In genomic region chr6:109455502-109456282, GRCh38 we compare ENCODE assay signal across 8 cellular contexts. TPM values are rescaled to one million over a fixed set of nuclear protein-coding genes. Genes with fewer than 3 reads are reported as not detected.
A peak's percentile ranks its signal among the peaks of the same experiment; 100 is the strongest.
DNase-seq lines count a peak whose midpoint lies in the region; ATAC-seq and TF ChIP-seq lines count a peak whose summit lies in the region.

MICAL1 (minus strand) TSS chr6:109455772; CDS start chr6:109454196, 1,576 bp downstream.

- no peaks in the 10 kb centered on the region for H3K27me3 Mint-ChIP-seq in activated naive CD8-positive, alpha-beta T cell treated with anti-CD3 and anti-CD28 coated beads, Interleukin-2, amount 10 ng/mL, durations not matched to agents 7 days and 5 days

- H3K9ac ChIP-seq in ES-I3 (ENCODE audit: low read depth, low read length) (peak within 1 kb of the TSS; percentile 79), SK-N-SH (peak within 1 kb of the TSS; percentile 92)

- TF ChIP-seq RAD21 in Ishikawa (IDR thresholded peaks at IDR 0.05; ENCODE audit: low read depth) (no peak), SK-N-SH (IDR thresholded peaks at IDR 0.05; ENCODE audit: low read length) (no peak)

- peak within 1 kb of the TSS; percentile 51 to 90 for H3K27ac ChIP-seq in SK-N-SH (ENCODE audit: low read depth in 2 of 2, low read length in 1 of 2)
- peak within 1 kb of the TSS; percentile 14 to 62 for H3K27ac ChIP-seq in aorta (ENCODE audit: low read depth in 1 of 2, low read length in 2 of 2)

- H3K27ac Mint-ChIP-seq in activated naive CD8-positive, alpha-beta T cell treated with anti-CD3 and anti-CD28 coated beads, Interleukin-2, amount 10 ng/mL, durations not matched to agents 7 days and 5 days: peak within 1 kb of the TSS; percentile 97

- ATAC-seq in GM21576 (IDR thresholded peaks at IDR 0.05; ENCODE audit: unreplicated experiment): peak; percentile 53
- ATAC-seq in activated naive CD8-positive, alpha-beta T cell treated with anti-CD3 and anti-CD28 coated beads, Interleukin-2, amount 10 ng/mL, durations not matched to agents 7 days and 5 days (ENCODE audit: low read depth): peak; percentile 67
- ATAC-seq in aorta (ENCODE audit: low FRiP score): peak; percentile 65

- POLR2A ChIA-PET in SK-N-SH (lab: Yijun Ruan, JAX): interaction anchor here (0.6 to 4.6 kb wide), 7 partner anchors 9 to 879 kb away, joined by 3 to 43 read pairs (median 3); partner anchors contain the start of genes CD164, PPIL6, SMPD2 and ZBTB24
- POLR2A ChIA-PET in activated naive CD8-positive, alpha-beta T cell treated with anti-CD3 and anti-CD28 coated beads, Interleukin-2, amount 10 ng/mL, durations not matched to agents 7 days and 5 days (lab: Charles Lee): interaction anchor here (0.5 to 7.7 kb wide), 10 partner anchors 9 to 1624 kb away, joined by 3 to 92 read pairs (median 4); partner anchors contain the start of genes CD164, PPIL6, SMPD2 and ZBTB24

- CTCF ChIA-PET in SK-N-SH (lab: Yijun Ruan, JAX): interaction anchor here (0.9 to 5.9 kb wide), 7 partner anchors 11 to 267 kb away, joined by 3 to 47 read pairs (median 5); partner anchors contain the start of genes CD164, PPIL6, SMPD2 and ZBTB24

- H2AFZ ChIP-seq in SK-N-SH (ENCODE audit: low read depth): peak within 1 kb of the TSS; percentile 75

- H3K4me3 ChIP-seq in SK-N-SH (ENCODE audit: low read depth in 2 of 2, low read length in 1 of 2) (peak within 1 kb of the TSS; percentile 80 to 97), aorta (ENCODE audit: low read length in 2 of 2) (peak within 1 kb of the TSS; percentile 62 to 78)

- H3K27me3 ChIP-seq in SK-N-SH (ENCODE audit: insufficient read depth): no peaks in the 10 kb centered on the region
- H3K27me3 ChIP-seq in aorta (ENCODE audit: control insufficient read depth in 1 of 2, insufficient read depth in 2 of 2, low read length in 1 of 2): no peaks in the 10 kb centered on the region

- no peaks in the 10 kb centered on the region for H3K9me2 ChIP-seq in SK-N-SH

- peaks cover 12% of the 10 kb centered on the region for H3F3A ChIP-seq in SK-N-SH (replicated peaks; ENCODE audit: insufficient read depth)

- TF ChIP-seq EP300 in Ishikawa (IDR thresholded peaks at IDR 0.05; ENCODE audit: borderline replicate concordance) (no peak), SK-N-SH (IDR thresholded peaks at IDR 0.05; ENCODE audit: borderline replicate concordance in 1 of 2, low read depth in 1 of 2, low read length in 1 of 2) (no peak)

- peak; percentile 94 for DNase-seq in SK-N-SH
- DNase-seq in activated naive CD8-positive, alpha-beta T cell treated with anti-CD3 and anti-CD28 coated beads, Interleukin-2, amount 10 ng/mL, durations not matched to agents 7 days and 5 days: peak; percentile 87
- DNase-seq in cardiac septum (ENCODE audit: low spot score): peak; percentile 91
- DNase-seq in posterior vena cava (ENCODE audit: low spot score): peak; percentile 94
- DNase-seq in aorta: peak; percentile 84 to 90

- TF ChIP-seq CTCF in SK-N-SH (IDR thresholded peaks at IDR 0.05): peak; percentile 40

- peaks cover 10% of the 10 kb centered on the region for H3K36me3 Mint-ChIP-seq in activated naive CD8-positive, alpha-beta T cell treated with anti-CD3 and anti-CD28 coated beads, Interleukin-2, amount 10 ng/mL, durations not matched to agents 7 days and 5 days

- H3K36me3 ChIP-seq in ES-I3 (ENCODE audit: insufficient read depth, low read length) (peaks cover 4% of the 10 kb centered on the region; the same call in 1 of the 2 replicates), SK-N-SH (replicated peaks in 1 of 2; ENCODE audit: control insufficient read depth in 1 of 2, insufficient read depth in 2 of 2, low read length in 1 of 2) (peaks cover 10 to 14% of the 10 kb centered on the region in 2 experiments), aorta (ENCODE audit: control insufficient read depth in 1 of 2, insufficient read depth in 2 of 2, low read length in 1 of 2) (no peaks in the 10 kb centered on the region)

- no peaks in the 10 kb centered on the region for H3K9me3 Mint-ChIP-seq in activated naive CD8-positive, alpha-beta T cell treated with anti-CD3 and anti-CD28 coated beads, Interleukin-2, amount 10 ng/mL, durations not matched to agents 7 days and 5 days

- H3K4me2 ChIP-seq in SK-N-SH: peak within 1 kb of the TSS; percentile 95

- intact Hi-C loops in cardiac septum (cut with DNase I): loop anchor here (5.0 kb wide), 1 partner anchor 73 kb away; the partner anchor contains the start of gene CD164
- intact Hi-C loops in posterior vena cava (cut with DNase I): no loop called here
- intact Hi-C loops in aorta (cut with DNase I): loop anchor here in 1 of 2 donors (2.0 kb wide), 1 partner anchor 27 kb away; the partner anchor contains the start of gene ZBTB24

- no peaks in the 10 kb centered on the region for H4K20me1 ChIP-seq in SK-N-SH (ENCODE audit: insufficient read depth)

- H3K9me3 ChIP-seq in ES-I3 (ENCODE audit: control insufficient read depth, insufficient read depth, low read length) (no peaks in the 10 kb centered on the region), SK-N-SH (no peaks in the 10 kb centered on the region), aorta (ENCODE audit: control insufficient read depth, low read length) (no peaks in the 10 kb centered on the region)

- H3K4me3 Mint-ChIP-seq in activated naive CD8-positive, alpha-beta T cell treated with anti-CD3 and anti-CD28 coated beads, Interleukin-2, amount 10 ng/mL, durations not matched to agents 7 days and 5 days: peak within 1 kb of the TSS; percentile 95

- H3K4me1 ChIP-seq in ES-I3 (ENCODE audit: insufficient read depth, low read length): peaks cover 16% of the 10 kb centered on the region; the same call in 1 of the 2 replicates
- H3K4me1 ChIP-seq in SK-N-SH (ENCODE audit: control insufficient read depth in 1 of 2, insufficient read depth in 2 of 2, low read depth in 1 of 2, low read length in 1 of 2): peaks cover 0 to 25% of the 10 kb centered on the region in 2 experiments; a peak in 3 of 4 replicates
- H3K4me1 ChIP-seq in aorta (ENCODE audit: control insufficient read depth in 1 of 2, insufficient read depth in 2 of 2, low read length in 2 of 2): no peaks in the 10 kb centered on the region

- peaks cover 48% of the 10 kb centered on the region for H3K4me1 Mint-ChIP-seq in activated naive CD8-positive, alpha-beta T cell treated with anti-CD3 and anti-CD28 coated beads, Interleukin-2, amount 10 ng/mL, durations not matched to agents 7 days and 5 days

- 0% methylated on average over 16 of the region's 85 CpGs for WGBS in SK-N-SH (ENCODE audit: low lambda C conversion rate)
- WGBS in aorta, 2 donors: 0 to 1% methylated on average over 45 to 85 of the region's 85 CpGs

- H3K79me2 ChIP-seq in SK-N-SH (ENCODE audit: insufficient read depth): peaks cover 31% of the 10 kb centered on the region; the same call in 1 of the 2 replicates

TF ChIP-seq in Ishikawa, 13 proteins besides CTCF, POLR2A, EP300 and RAD21:
- no peak for TF ChIP-seq FOXM1 (IDR thresholded peaks at IDR 0.05; ENCODE audit: borderline replicate concordance, low read depth)
- 0 out of 2 replicates have a peak, but pooled peaks have one; percentile 14 for TF ChIP-seq MAX (IDR thresholded peaks at IDR 0.05)
- TF ChIP-seq NFIC (IDR thresholded peaks at IDR 0.05): no peak
- peak; percentile 6; the same call in 1 of the 2 replicates for TF ChIP-seq ZBTB7A (IDR thresholded peaks at IDR 0.05; ENCODE audit: low read depth)
TF ChIP-seq in Ishikawa: peak in this region for 2.

TF ChIP-seq in SK-N-SH, 30 proteins besides CTCF, POLR2A, EP300 and RAD21 (continues in another document):
- TF ChIP-seq PBX3 (IDR thresholded peaks at IDR 0.05) (0 out of 2 replicates have a peak, but pooled peaks have one; percentile 7), MXI1 (IDR thresholded peaks at IDR 0.05; ENCODE audit: low read depth, low read length) (peak; percentile 43), EZH2phosphoT487 (IDR thresholded peaks at IDR 0.05; ENCODE audit: borderline replicate concordance, low read depth) (no peak), TAF1 (IDR thresholded peaks at IDR 0.05; ENCODE audit: borderline replicate concordance, low read depth, low read length) (no peak; the same call in 1 of the 2 replicates), POLR2AphosphoS5 (IDR thresholded peaks at IDR 0.05; ENCODE audit: low read depth, low read length) (peak; percentile 41; the same call in 1 of the 2 replicates), GABPA (IDR thresholded peaks at IDR 0.05; ENCODE audit: low read depth) (peak; percentile 49; the same call in 1 of the 2 replicates), SIN3A (IDR thresholded peaks at IDR 0.05; ENCODE audit: borderline replicate concordance, low read depth, low read length) (no peak), NFIC (IDR thresholded peaks at IDR 0.05; ENCODE audit: borderline replicate concordance) (0 out of 2 replicates have a peak, but pooled peaks have one; percentile 7), ELF1 (IDR thresholded peaks at IDR 0.05) (peak; percentile 50; the same call in 1 of the 2 replicates)

RNA-seq across cellular contexts. Expression of gene MICAL1, which starts in this region (rescaled TPM):
- polyA plus RNA-seq in SK-N-SH (2012; rRNA removed): 45.6 and 56.3 TPM in 2 replicates
- polyA plus RNA-seq in SK-N-SH (2012; cell fraction: cytosol; rRNA removed): 11.8 and 17.2 TPM in 2 replicates
- polyA plus RNA-seq in SK-N-SH (2012; cell fraction: nucleus; rRNA removed): 320 and 340 TPM in 2 replicates
- total RNA-seq in activated naive CD8-positive, alpha-beta T cell treated with anti-CD3 and anti-CD28 coated beads, Interleukin-2, amount 10 ng/mL, durations not matched to agents 7 days and 5 days: 10 to 100 TPM; 80.4 to 81.5 TPM
- total RNA-seq in cardiac septum: 7.7 TPM
- total RNA-seq in posterior vena cava: 10 to 100 TPM; 53.0 to 53.2 TPM
- total RNA-seq in aorta: 10 to 100 TPM; 48.8 to 60.8 TPM
- polyA plus RNA-seq in aorta: 100 to 1,000 TPM in 1 of 2 donors, 10 to 100 TPM in 1; 32.4 to 199 TPM

Comparison
In these comparisons a context has a peak if more than half of its experiments do, and no peak if none do; other contexts are left out.
1. Peak in every context shown above with its lines: DNase-seq, ATAC-seq, H3K4me3 ChIP-seq and H3K27ac ChIP-seq.